ENCODE assay signal across 23 cellular contexts in the genomic region with DNA sequence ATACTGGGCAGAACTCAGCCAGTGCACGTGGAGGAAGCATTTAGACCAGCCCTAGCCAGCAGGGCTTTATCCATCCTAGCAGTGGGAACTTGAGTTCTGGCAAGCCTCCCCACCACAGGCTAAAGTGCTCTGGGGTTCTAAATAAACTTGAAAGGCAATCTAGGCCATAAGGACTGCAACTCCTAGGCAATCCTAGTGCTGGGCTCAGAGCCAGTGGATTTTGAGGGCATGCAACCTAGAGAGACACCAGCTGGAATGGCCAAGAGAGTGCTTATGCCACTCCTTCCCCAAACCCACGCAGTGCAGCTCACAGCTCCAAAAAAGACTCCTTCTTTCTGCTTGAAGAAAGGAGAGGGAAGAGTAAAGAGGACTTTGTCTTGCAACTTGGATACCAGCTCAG.
"Had no signal": no experiment of that assay in that cellular context is flagged by ENCODE, and none has a peak within 500 bp of the region (broad histone marks: within the 10 kb centered on the region; RNA-seq: fewer than 3 reads in every experiment).

No MANE protein-coding gene starts in this region.

- H3K4me3 ChIP-seq: heart right ventricle, left lung, mucosa of descending colon, right lobe of liver, skin epidermis, thoracic aorta, uterus had no signal

- H3K27me3 ChIP-seq: brain microvascular endothelial cell, heart right ventricle, left lung, right lobe of liver, uterus had no signal

- H3K4me1 ChIP-seq: left lung, right lobe of liver, uterus had no signal

- H3K36me3 ChIP-seq: brain microvascular endothelial cell, heart right ventricle, left lung, right lobe of liver, thoracic aorta, uterus had no signal

- DNase-seq: activated CD4-positive, alpha-beta T cell treated with anti-CD3 and anti-CD28 coated beads for 4 hours; activated CD4-positive, alpha-beta T cell treated with anti-CD3 and anti-CD28 coated beads, Interleukin-2, amount 50 U/mL, for 48 hours; activated CD8-positive, alpha-beta memory T cell treated with anti-CD3 and anti-CD28 coated beads, Interleukin-2, amount 50 U/mL, for 48 hours; activated gamma-delta T cell treated with Interleukin-2 at 50 U/mL for 16 hours; activated naive CD4-positive, alpha-beta T cell treated with anti-CD3 and anti-CD28 coated beads, Interleukin-2, amount 50 U/mL, for 16 hours; activated T-cell treated with anti-CD3 and anti-CD28 coated beads, Interleukin-2, amount 50 U/mL, for 24 hours; amniotic stem cell; brain microvascular endothelial cell; central memory CD4-positive, alpha-beta T cell; endodermal cell; foreskin melanocyte; heart right ventricle; left lung; mucosa of descending colon; posterior cingulate gyrus; right lobe of liver; stimulated activated CD4-positive, alpha-beta T cell treated with anti-CD3 and anti-CD28 coated beads, Interleukin-12 subunit alpha, Interleukin-12 subunit beta, amount 100 ng/mL, for 4 hours; stimulated activated CD4-positive, alpha-beta T cell treated with anti-CD3 and anti-CD28 coated beads, Interleukin-4, amount 100 ng/mL, for 1 hour; trophoblast cell; uterus had no signal

- H3K27ac ChIP-seq: brain microvascular endothelial cell, left lung, right lobe of liver, skin epidermis, thoracic aorta, uterus, VCaP had no signal

- H3K9me3 ChIP-seq: left lung, mucosa of descending colon, right lobe of liver, thoracic aorta, uterus had no signal
